Comparison of ENCODE assay signal across 24 cellular contexts in genomic region chr4:5992171-5993062, GRCh38. TPM values are rescaled to one million over a fixed set of nuclear protein-coding genes. Genes with fewer than 3 reads are reported as not detected.
DNase-seq lines count a peak whose midpoint lies in the region; ATAC-seq and TF ChIP-seq lines count a peak whose summit lies in the region.
"Had no signal": no experiment of that assay in that cellular context is flagged by ENCODE, and none has a peak within 500 bp of the region (broad histone marks: within the 10 kb centered on the region; RNA-seq: fewer than 3 reads in every experiment).

No MANE protein-coding gene starts in this region.

- intact Hi-C loops in CD14-positive monocyte (cut with micrococcal nuclease): no loop called here

- peaks cover 0 to 2% (median 0%) of the 10 kb centered on the region in 7 donors for H3K9me3 Mint-ChIP-seq in CD14-positive monocyte
- H3K9me3 Mint-ChIP-seq in activated T-cell treated with anti-CD3 and anti-CD28 coated beads, Interleukin-2, amount 50 U/mL, for 4 hours: no peaks in the 10 kb centered on the region
- no peaks in the 10 kb centered on the region for H3K9me3 Mint-ChIP-seq in effector memory CD8-positive, alpha-beta T cell
- H3K9me3 Mint-ChIP-seq: activated naive CD8-positive, alpha-beta T cell treated with anti-CD3 and anti-CD28 coated beads for 36 hours; activated T-cell treated with anti-CD3 and anti-CD28 coated beads, Interleukin-2, amount 50 U/mL, for 72 hours; mesothelial cell of epicardium; nephron progenitor cell had no signal

- no peak overlapping the region for H3K27ac Mint-ChIP-seq in CD14-positive monocyte
- no peak overlapping the region for H3K27ac Mint-ChIP-seq in effector memory CD8-positive, alpha-beta T cell
- H3K27ac Mint-ChIP-seq: activated CD8-positive, alpha-beta T cell treated with anti-CD3 and anti-CD28 coated beads, Interleukin-2, amount 10 ng/mL, durations not matched to agents 7 days and 5 days; activated naive CD8-positive, alpha-beta T cell treated with anti-CD3 and anti-CD28 coated beads for 36 hours; activated T-cell treated with anti-CD3 and anti-CD28 coated beads, Interleukin-2, amount 50 U/mL, for 72 hours; CD4-positive, alpha-beta memory T cell; mesothelial cell of epicardium; nephron progenitor cell; stimulated activated memory B cell treated with anti-CD40 and anti-IgM and Interleukin-4, amounts not matched to agents 10 μg/mL and 1 μg/mL and 100 μg/mL, for 72 hours had no signal

- TF ChIP-seq CTCF in CD14-positive monocyte (IDR thresholded peaks at IDR 0.05): no peak

- DNase-seq in CD14-positive monocyte (ENCODE audit: low spot score) (peak; percentile 39), NCI-H345 (lab: John Stamatoyannopoulos, UW) (peak; percentile 69), islet precursor cell (peak; percentile 34), SHP77 (lab: John Stamatoyannopoulos, UW) (no peak)
- DNase-seq in activated T-cell treated with anti-CD3 and anti-CD28 coated beads, Interleukin-2, amount 50 U/mL, for 4 hours: no peak
- DNase-seq in effector memory CD8-positive, alpha-beta T cell: no peak
- DNase-seq: activated CD4-positive, CD25-positive, alpha-beta regulatory T cell treated with anti-CD3 and anti-CD28 coated beads, Interleukin-2, amount 50 U/mL, for 72 hours; activated CD8-positive, alpha-beta T cell treated with anti-CD3 and anti-CD28 coated beads, Interleukin-2, amount 10 ng/mL, durations not matched to agents 7 days and 5 days; activated naive CD8-positive, alpha-beta T cell treated with anti-CD3 and anti-CD28 coated beads for 36 hours; activated T-cell treated with anti-CD3 and anti-CD28 coated beads, Interleukin-2, amount 50 U/mL, for 72 hours; CD4-positive, alpha-beta memory T cell; cerebellar nuclear complex; DMS53; H7; left colon; NCI-H226; nephron progenitor cell; stimulated activated CD4-positive, alpha-beta T cell treated with anti-CD3 and anti-CD28 coated beads, Interleukin-1b, Interleukin-23, amount 100 ng/mL, for 48 hours had no signal

- no peaks in the 10 kb centered on the region for H3K36me3 Mint-ChIP-seq in CD14-positive monocyte
- no peaks in the 10 kb centered on the region for H3K36me3 Mint-ChIP-seq in activated T-cell treated with anti-CD3 and anti-CD28 coated beads, Interleukin-2, amount 50 U/mL, for 4 hours (ENCODE audit: insufficient read depth)
- no peaks in the 10 kb centered on the region for H3K36me3 Mint-ChIP-seq in effector memory CD8-positive, alpha-beta T cell (ENCODE audit: insufficient read depth)
- H3K36me3 Mint-ChIP-seq: activated naive CD8-positive, alpha-beta T cell treated with anti-CD3 and anti-CD28 coated beads for 36 hours; CD4-positive, alpha-beta memory T cell; mesothelial cell of epicardium; stimulated activated memory B cell treated with anti-CD40 and anti-IgM and Interleukin-4, amounts not matched to agents 10 μg/mL and 1 μg/mL and 100 μg/mL, for 72 hours had no signal

- no peak overlapping the region for H3K4me3 Mint-ChIP-seq in CD14-positive monocyte
- no peak overlapping the region for H3K4me3 Mint-ChIP-seq in activated T-cell treated with anti-CD3 and anti-CD28 coated beads, Interleukin-2, amount 50 U/mL, for 4 hours
- H3K4me3 Mint-ChIP-seq in effector memory CD8-positive, alpha-beta T cell: no peak overlapping the region
- H3K4me3 Mint-ChIP-seq: activated CD8-positive, alpha-beta T cell treated with anti-CD3 and anti-CD28 coated beads, Interleukin-2, amount 10 ng/mL, durations not matched to agents 7 days and 5 days; activated naive CD8-positive, alpha-beta T cell treated with anti-CD3 and anti-CD28 coated beads for 36 hours; activated T-cell treated with anti-CD3 and anti-CD28 coated beads, Interleukin-2, amount 50 U/mL, for 72 hours; mesothelial cell of epicardium; nephron progenitor cell; stimulated activated memory B cell treated with anti-CD40 and anti-IgM and Interleukin-4, amounts not matched to agents 10 μg/mL and 1 μg/mL and 100 μg/mL, for 72 hours had no signal

- H3K4me1 Mint-ChIP-seq in CD14-positive monocyte: peaks cover 4% of the 10 kb centered on the region
- H3K4me1 Mint-ChIP-seq in activated T-cell treated with anti-CD3 and anti-CD28 coated beads, Interleukin-2, amount 50 U/mL, for 4 hours (ENCODE audit: low read depth): no peaks in the 10 kb centered on the region
- peaks cover 0 to 4% of the 10 kb centered on the region in 2 donors for H3K4me1 Mint-ChIP-seq in effector memory CD8-positive, alpha-beta T cell (ENCODE audit: low read depth in 2 of 2)
- H3K4me1 Mint-ChIP-seq: mesothelial cell of epicardium; stimulated activated memory B cell treated with anti-CD40 and anti-IgM and Interleukin-4, amounts not matched to agents 10 μg/mL and 1 μg/mL and 100 μg/mL, for 72 hours had no signal

- peak; percentile 48 for ATAC-seq in GM19438 (IDR thresholded peaks at IDR 0.05; ENCODE audit: low read depth, unreplicated experiment)
- no peak for ATAC-seq in SK-N-SH treated with all-trans-retinoic acid at 6 μM for 48 hours
- no peak for ATAC-seq in activated T-cell treated with anti-CD3 and anti-CD28 coated beads, Interleukin-2, amount 50 U/mL, for 4 hours
- ATAC-seq in effector memory CD8-positive, alpha-beta T cell (replicated peaks): no peak
- ATAC-seq: activated CD8-positive, alpha-beta T cell treated with anti-CD3 and anti-CD28 coated beads, Interleukin-2, amount 10 ng/mL, durations not matched to agents 7 days and 5 days; activated T-cell treated with anti-CD3 and anti-CD28 coated beads, Interleukin-2, amount 50 U/mL, for 72 hours; left colon; stimulated activated memory B cell treated with anti-CD40 and anti-IgM and Interleukin-4, amounts not matched to agents 10 μg/mL and 1 μg/mL and 100 μg/mL, for 72 hours had no signal

- H3K27me3 Mint-ChIP-seq in CD14-positive monocyte (ENCODE audit: low read depth in 3 of 3): peaks cover 0 to 10% (median 9%) of the 10 kb centered on the region in 3 donors
- peaks cover 8% of the 10 kb centered on the region for H3K27me3 Mint-ChIP-seq in activated T-cell treated with anti-CD3 and anti-CD28 coated beads, Interleukin-2, amount 50 U/mL, for 4 hours (ENCODE audit: low read depth)
- no peaks in the 10 kb centered on the region for H3K27me3 Mint-ChIP-seq in effector memory CD8-positive, alpha-beta T cell

TF ChIP-seq in SK-N-SH treated with all-trans-retinoic acid at 6 μM for 48 hours, 23 proteins besides CTCF, POLR2A, EP300 and RAD21 (continues in another document):
- TF ChIP-seq RARB (CRISPR knock-in tag; IDR thresholded peaks at IDR 0.05): no peak
- TF ChIP-seq PPARA (CRISPR knock-in tag; IDR thresholded peaks at IDR 0.05; ENCODE audit: borderline replicate concordance): no peak
- TF ChIP-seq CREB5 (CRISPR knock-in tag; IDR thresholded peaks at IDR 0.05; ENCODE audit: low read depth): no peak
- TF ChIP-seq GLIS3 (CRISPR knock-in tag; IDR thresholded peaks at IDR 0.05): no peak
- TF ChIP-seq ZNF565 (CRISPR knock-in tag; conservative IDR thresholded peaks at IDR 0.05; ENCODE audit: low read depth): no peak
- TF ChIP-seq PATZ1 (CRISPR knock-in tag; IDR thresholded peaks at IDR 0.05; ENCODE audit: borderline replicate concordance): no peak
- TF ChIP-seq ZNF8 (CRISPR knock-in tag; IDR thresholded peaks at IDR 0.05): no peak
- TF ChIP-seq TSHZ2 (CRISPR knock-in tag; IDR thresholded peaks at IDR 0.05): no peak

RNA-seq across cellular contexts. Expression of gene C4orf50, which starts 25.8 kb away (rescaled TPM):
- polyA plus RNA-seq in CD14-positive monocyte: not detected
- under 1 TPM; 0.03 to 0.11 (median 0.08) TPM for total RNA-seq in activated T-cell treated with anti-CD3 and anti-CD28 coated beads, Interleukin-2, amount 50 U/mL, for 4 hours
- total RNA-seq: activated naive CD8-positive, alpha-beta T cell treated with anti-CD3 and anti-CD28 coated beads for 36 hours; HT-29; LHCN-M2 had no signal

Comparison
In these comparisons a context has a peak if more than half of its experiments do, and no peak if none do; other contexts are left out.
1. DNase-seq: peak in CD14-positive monocyte (single experiment), NCI-H345 (single experiment) and islet precursor cell (single experiment); none in SHP77 (0 of 2), activated T-cell treated with anti-CD3 and anti-CD28 coated beads, Interleukin-2, amount 50 U/mL, for 4 hours (single experiment) and effector memory CD8-positive, alpha-beta T cell (0 of 3).